ENCODE assay signal across 24 cellular contexts in genomic region chr10:88874271-88874670, GRCh38. TPM values are rescaled to one million over a fixed set of nuclear protein-coding genes. Genes with fewer than 3 reads are reported as not detected.
"Had no signal": no experiment of that assay in that cellular context is flagged by ENCODE, and none has a peak within 500 bp of the region (broad histone marks: within the 10 kb centered on the region; RNA-seq: fewer than 3 reads in every experiment).

No MANE protein-coding gene starts in this region.

- H3K27ac ChIP-seq: body of pancreas, neutrophil, ovary, stomach, suprapubic skin, tibial nerve had no signal

- H3K36me3 ChIP-seq: neutrophil, ovary, stomach, suprapubic skin, tibial nerve had no signal

- H3K27me3 ChIP-seq: body of pancreas, neutrophil, ovary, stomach, suprapubic skin, tibial nerve had no signal

- H3K9me3 ChIP-seq: body of pancreas, neutrophil, ovary, stomach, suprapubic skin, tibial nerve had no signal

- H3K4me3 ChIP-seq: body of pancreas, ovary, stomach, suprapubic skin, tibial nerve had no signal

- DNase-seq: activated CD4-positive, alpha-beta memory T cell treated with anti-CD3 and anti-CD28 coated beads for 36 hours; activated CD4-positive, alpha-beta T cell treated with anti-CD3 and anti-CD28 coated beads for 48 hours; activated naive CD4-positive, alpha-beta T cell treated with anti-CD3 and anti-CD28 coated beads, Interleukin-2, amount 10 ng/mL, durations not matched to agents 7 days and 5 days; activated T-cell treated with anti-CD3 and anti-CD28 coated beads, Interleukin-2, amount 50 U/mL, for 48 hours; anterior cingulate cortex; body of pancreas; effector CD4-positive, alpha-beta T cell; foreskin melanocyte; hippocampal formation; left ventricle myocardium superior; mammary epithelial cell; ovary; right cardiac atrium; stimulated activated CD4-positive, alpha-beta T cell treated with anti-CD3 and anti-CD28 coated beads, Interleukin-2, amount 100 ng/mL, for 24 hours; stomach; T-helper 17 cell had no signal

- ATAC-seq: body of pancreas; left ventricle myocardium superior; natural killer cell treated with Interleukin-12 subunit alpha and Interleukin-12 subunit beta and Interleukin-15 and Interleukin-18, amount 100 ng/mL, for 72 hours; right cardiac atrium; stimulated activated effector memory CD8-positive, alpha-beta T cell treated with anti-CD3 and anti-CD28 coated beads, Interleukin-12 subunit alpha, Interleukin-12 subunit beta, amount 100 ng/mL, for 72 hours; T-helper 17 cell had no signal

RNA-seq across cellular contexts. Expression of gene ANKRD22, which starts 22.6 kb away (rescaled TPM):
- total RNA-seq: chondrocyte, left ventricle myocardium superior, pulmonary artery endothelial cell, skeletal muscle tissue, T-helper 17 cell, tibial nerve had no signal
- polyA plus RNA-seq: right cardiac atrium had no signal
